Comparison of ENCODE assay signal across 8 cellular contexts in the genomic region with DNA sequence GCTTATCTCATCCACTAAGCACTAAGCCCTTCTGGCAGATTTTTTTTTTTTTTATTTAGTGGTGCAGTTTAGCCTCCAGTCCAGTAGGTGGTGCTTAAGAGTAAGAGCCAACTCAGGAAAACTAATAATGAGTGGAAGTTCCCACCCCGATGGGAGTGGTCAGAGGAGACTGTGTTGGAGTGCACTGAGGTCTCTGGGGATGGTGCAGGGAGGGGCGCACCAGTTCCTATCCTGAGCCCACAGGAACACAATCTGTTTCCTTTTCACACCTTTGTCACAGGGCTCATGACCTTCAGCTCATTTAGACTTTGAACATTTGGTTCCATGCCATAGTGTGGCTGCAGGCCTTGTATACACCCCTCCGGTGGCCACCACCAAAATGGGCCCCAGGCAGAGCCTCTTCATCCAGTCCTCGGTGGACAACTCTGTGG.
DNase-seq lines count a peak whose midpoint lies in the region; ATAC-seq and TF ChIP-seq lines count a peak whose summit lies in the region.

No MANE protein-coding gene starts in this region.

- in situ Hi-C loops in KBM-7 (cut with MboI; ENCODE audit: low pct_unique_long_range_greater_than_20kb, low sequenced_read_pairs): no loop called here

- TF ChIP-seq CTCF in GM12874 (IDR thresholded peaks at IDR 0.05; ENCODE audit: insufficient read depth, low read depth, low read length) (peak; percentile 60), epithelial cell of esophagus (IDR thresholded peaks at IDR 0.05; ENCODE audit: insufficient read depth, low read depth, low read length, missing control alignments) (peak; percentile 58)

- peak; percentile 91 for ATAC-seq in GM21619 (IDR thresholded peaks at IDR 0.05; ENCODE audit: unreplicated experiment)
- ATAC-seq in stimulated activated memory B cell treated with anti-CD40 and anti-IgM and Interleukin-4, amounts not matched to agents 10 μg/mL and 1 μg/mL and 100 μg/mL, for 72 hours: peak; percentile 34

- H3K9me3 Mint-ChIP-seq in stimulated activated memory B cell treated with anti-CD40 and anti-IgM and Interleukin-4, amounts not matched to agents 10 μg/mL and 1 μg/mL and 100 μg/mL, for 72 hours: peaks cover 10% of the 10 kb centered on the region

- peak; percentile 60 for DNase-seq in KBM-7
- DNase-seq in epithelial cell of esophagus (ENCODE audit: low read depth): no peak
- no peak for DNase-seq in GF-D8 (lab: John Stamatoyannopoulos, UW)
- no peak for DNase-seq in NCI-H2227 (lab: John Stamatoyannopoulos, UW; ENCODE audit: unreplicated experiment)
- no peak for DNase-seq in NCI-H1092 (lab: John Stamatoyannopoulos, UW)

- no peak overlapping the region for H3K4me3 Mint-ChIP-seq in stimulated activated memory B cell treated with anti-CD40 and anti-IgM and Interleukin-4, amounts not matched to agents 10 μg/mL and 1 μg/mL and 100 μg/mL, for 72 hours

- H3K27me3 Mint-ChIP-seq in stimulated activated memory B cell treated with anti-CD40 and anti-IgM and Interleukin-4, amounts not matched to agents 10 μg/mL and 1 μg/mL and 100 μg/mL, for 72 hours: no peaks in the 10 kb centered on the region

- H3K4me3 ChIP-seq in epithelial cell of esophagus (ENCODE audit: low read length): no peak overlapping the region

- no peaks in the 10 kb centered on the region for H3K4me1 Mint-ChIP-seq in stimulated activated memory B cell treated with anti-CD40 and anti-IgM and Interleukin-4, amounts not matched to agents 10 μg/mL and 1 μg/mL and 100 μg/mL, for 72 hours

- no peaks in the 10 kb centered on the region for H3K36me3 Mint-ChIP-seq in stimulated activated memory B cell treated with anti-CD40 and anti-IgM and Interleukin-4, amounts not matched to agents 10 μg/mL and 1 μg/mL and 100 μg/mL, for 72 hours

- no peak overlapping the region for H3K27ac Mint-ChIP-seq in stimulated activated memory B cell treated with anti-CD40 and anti-IgM and Interleukin-4, amounts not matched to agents 10 μg/mL and 1 μg/mL and 100 μg/mL, for 72 hours
